Comparison of ENCODE assay signal across 22 cellular contexts in genomic region chr22:20043057-20043996, GRCh38. TPM values are rescaled to one million over a fixed set of nuclear protein-coding genes. Genes with fewer than 3 reads are reported as not detected.
DNase-seq lines count a peak whose midpoint lies in the region; ATAC-seq, FAIRE-seq and TF ChIP-seq lines count a peak whose summit lies in the region.
"Had no signal": no experiment of that assay in that cellular context is flagged by ENCODE, and none has a peak within 500 bp of the region (broad histone marks: within the 10 kb centered on the region; RNA-seq: fewer than 3 reads in every experiment).

No MANE protein-coding gene starts in this region.

- no peak overlapping the region for H2AFZ ChIP-seq in astrocyte (ENCODE audit: low read depth, low read length)
- H2AFZ ChIP-seq in osteoblast (ENCODE audit: low read length): no peak overlapping the region

- H4K20me1 ChIP-seq in astrocyte (ENCODE audit: insufficient read depth, low read length) (peaks cover 8% of the 10 kb centered on the region), osteoblast (ENCODE audit: insufficient read depth, low read length) (no peaks in the 10 kb centered on the region)

- ATAC-seq in CD4-positive, CD25-positive, alpha-beta regulatory T cell (ENCODE audit: low read depth in 2 of 2): no peak
- ATAC-seq in mucosa of descending colon (no peak), GM18511 (IDR thresholded peaks at IDR 0.05; ENCODE audit: unreplicated experiment) (no peak)
- ATAC-seq: HepG2 had no signal

- no peak for TF ChIP-seq CTCF in astrocyte (IDR thresholded peaks at IDR 0.05; ENCODE audit: insufficient read depth, low read depth, low read length)
- TF ChIP-seq CTCF in nephron progenitor cell (IDR thresholded peaks at IDR 0.05): no peak
- no peak for TF ChIP-seq CTCF in osteoblast (IDR thresholded peaks at IDR 0.05; ENCODE audit: extremely low read depth, low read depth, low read length)
- no peak for TF ChIP-seq CTCF in mucosa of descending colon (IDR thresholded peaks at IDR 0.05)

- no peak overlapping the region for H3K4me3 ChIP-seq in CD4-positive, CD25-positive, alpha-beta regulatory T cell (ENCODE audit: low read depth, low read length)
- H3K4me3 ChIP-seq in astrocyte (ENCODE audit: insufficient read depth, low read depth, low read length) (no peak overlapping the region), osteoblast (ENCODE audit: insufficient read depth, low read length) (no peak overlapping the region), mucosa of descending colon (no peak overlapping the region)
- H3K4me3 ChIP-seq: HAP-1 had no signal

- H3K4me1 ChIP-seq in CD4-positive, CD25-positive, alpha-beta regulatory T cell (ENCODE audit: control insufficient read depth, insufficient read depth, low read length, poor library complexity, severe bottlenecking): no peaks in the 10 kb centered on the region
- H3K4me1 ChIP-seq in astrocyte (ENCODE audit: insufficient read depth, low read length) (no peaks in the 10 kb centered on the region), osteoblast (ENCODE audit: insufficient read depth, low read length) (no peaks in the 10 kb centered on the region), mucosa of descending colon (ENCODE audit: low read depth) (no peaks in the 10 kb centered on the region)
- H3K4me1 ChIP-seq: HAP-1 had no signal

- no peaks in the 10 kb centered on the region for H3K9me3 ChIP-seq in CD4-positive, CD25-positive, alpha-beta regulatory T cell (ENCODE audit: control insufficient read depth in 2 of 2, low read length in 2 of 2)
- no peaks in the 10 kb centered on the region for H3K9me3 ChIP-seq in astrocyte (ENCODE audit: insufficient read depth, low read depth, low read length)
- no peaks in the 10 kb centered on the region for H3K9me3 ChIP-seq in osteoblast (ENCODE audit: low read depth, low read length)
- H3K9me3 ChIP-seq in mucosa of descending colon: no peaks in the 10 kb centered on the region
- H3K9me3 ChIP-seq: HAP-1 had no signal

- peaks cover 54% of the 10 kb centered on the region for H3K36me3 ChIP-seq in CD4-positive, CD25-positive, alpha-beta regulatory T cell (ENCODE audit: control insufficient read depth, insufficient read depth, low read length)
- H3K36me3 ChIP-seq in astrocyte (ENCODE audit: insufficient read depth, low read length) (peaks cover 3% of the 10 kb centered on the region), osteoblast (ENCODE audit: insufficient read depth, low read length) (peaks cover 38% of the 10 kb centered on the region), mucosa of descending colon (ENCODE audit: low read depth) (no peaks in the 10 kb centered on the region)

- DNase-seq in CD4-positive, CD25-positive, alpha-beta regulatory T cell: no peak
- DNase-seq in astrocyte (ENCODE audit: low read depth) (no peak), nephron progenitor cell (no peak), osteoblast (ENCODE audit: insufficient read length, low spot score, missing footprints) (peak; percentile 85), NCI-H526 (lab: John Stamatoyannopoulos, UW) (no peak), mucosa of descending colon (no peak), NCI-H1105 treated with DMSO at 0.1 percent for 48 hours (lab: John Stamatoyannopoulos, UW) (no peak)
- DNase-seq: ACHN; C1 segment of cervical spinal cord; CD4-positive, alpha-beta memory T cell; DMS153; DMS79 treated with DMSO at 0.1 percent for 48 hours; EL; GOT3 had no signal

- no peak for FAIRE-seq in astrocyte (lab: Jason Lieb, UNC)
- FAIRE-seq: G401.6, GM12891, GM19239, HepG2, HTR-8/SVneo had no signal

- peaks cover 0 to 5% (median under 1%) of the 10 kb centered on the region in 4 donors for H3K4me1 Mint-ChIP-seq in CD4-positive, CD25-positive, alpha-beta regulatory T cell
- H3K4me1 Mint-ChIP-seq in astrocyte (ENCODE audit: low read depth, unreplicated experiment) (no peaks in the 10 kb centered on the region), nephron progenitor cell (no peaks in the 10 kb centered on the region)

- peaks cover 24% of the 10 kb centered on the region for H3K36me3 Mint-ChIP-seq in CD4-positive, CD25-positive, alpha-beta regulatory T cell
- H3K36me3 Mint-ChIP-seq in astrocyte (ENCODE audit: low read depth, unreplicated experiment): peaks cover 34% of the 10 kb centered on the region
- peaks cover 14% of the 10 kb centered on the region for H3K36me3 Mint-ChIP-seq in nephron progenitor cell (ENCODE audit: low read depth)

- H3K27ac ChIP-seq in CD4-positive, CD25-positive, alpha-beta regulatory T cell (ENCODE audit: insufficient read depth, low read length, poor library complexity, severe bottlenecking): no peak overlapping the region
- H3K27ac ChIP-seq in astrocyte (ENCODE audit: low read depth, low read length) (no peak overlapping the region), osteoblast (ENCODE audit: low read depth, low read length) (no peak overlapping the region)

- H3K9me3 Mint-ChIP-seq in CD4-positive, CD25-positive, alpha-beta regulatory T cell: peaks cover 0 to 4% (median 0%) of the 10 kb centered on the region in 7 donors
- no peaks in the 10 kb centered on the region for H3K9me3 Mint-ChIP-seq in astrocyte (ENCODE audit: unreplicated experiment)
- H3K9me3 Mint-ChIP-seq in nephron progenitor cell: peaks cover 8% of the 10 kb centered on the region

- peak overlapping the region in 2 of 3 donors; percentile 18 to 89 for H3K27ac Mint-ChIP-seq in CD4-positive, CD25-positive, alpha-beta regulatory T cell
- H3K27ac Mint-ChIP-seq in astrocyte (ENCODE audit: unreplicated experiment) (peak overlapping the region; percentile 30), nephron progenitor cell (peak overlapping the region; percentile 90)

- intact Hi-C loops in mucosa of descending colon (cut with DNase I, micrococcal nuclease): no loop called here

- no peak overlapping the region for H3K9ac ChIP-seq in astrocyte (ENCODE audit: low read length)

- H3K79me2 ChIP-seq in astrocyte (ENCODE audit: insufficient read depth, low read length) (no peaks in the 10 kb centered on the region), osteoblast (ENCODE audit: insufficient read depth, low read length) (no peaks in the 10 kb centered on the region)

- H3K27me3 Mint-ChIP-seq in CD4-positive, CD25-positive, alpha-beta regulatory T cell: no peaks in the 10 kb centered on the region
- no peaks in the 10 kb centered on the region for H3K27me3 Mint-ChIP-seq in astrocyte (ENCODE audit: low read depth, unreplicated experiment)
- H3K27me3 Mint-ChIP-seq in nephron progenitor cell (ENCODE audit: low read depth, poor library complexity): peaks cover 9% of the 10 kb centered on the region
- H3K27me3 Mint-ChIP-seq: B cell; CD4-positive, alpha-beta memory T cell had no signal

- no peak overlapping the region for H3K4me3 Mint-ChIP-seq in CD4-positive, CD25-positive, alpha-beta regulatory T cell
- H3K4me3 Mint-ChIP-seq in astrocyte (ENCODE audit: unreplicated experiment): no peak overlapping the region
- no peak overlapping the region for H3K4me3 Mint-ChIP-seq in nephron progenitor cell
- H3K4me3 Mint-ChIP-seq: B cell; CD4-positive, alpha-beta memory T cell had no signal

- H3K4me2 ChIP-seq in astrocyte (ENCODE audit: low read length) (no peak overlapping the region), osteoblast (ENCODE audit: insufficient read depth, low read length) (no peak overlapping the region)

- no peaks in the 10 kb centered on the region for H3K27me3 ChIP-seq in CD4-positive, CD25-positive, alpha-beta regulatory T cell (ENCODE audit: control insufficient read depth, insufficient read depth, low read length)
- H3K27me3 ChIP-seq in astrocyte (ENCODE audit: insufficient read depth, low read length) (no peaks in the 10 kb centered on the region), osteoblast (ENCODE audit: insufficient read depth, low read length) (no peaks in the 10 kb centered on the region)

RNA-seq across cellular contexts. Expression of gene TANGO2, which starts 22.4 kb away (rescaled TPM):
- 43.0 TPM for total RNA-seq in CD4-positive, CD25-positive, alpha-beta regulatory T cell
- polyA plus RNA-seq in CD4-positive, CD25-positive, alpha-beta regulatory T cell: 10 to 100 TPM; 39.5 to 48.4 (median 45.0) TPM
- total RNA-seq in astrocyte (28.0 TPM in 2 replicates), osteoblast (41.8 and 43.8 TPM in 2 replicates), mucosa of descending colon (10 to 100 TPM; 17.5 to 29.7 (median 27.6) TPM)

RNA-seq across cellular contexts. Expression of gene ARVCF, which starts 26.7 kb away (rescaled TPM):
- 2.7 TPM for total RNA-seq in CD4-positive, CD25-positive, alpha-beta regulatory T cell
- polyA plus RNA-seq in CD4-positive, CD25-positive, alpha-beta regulatory T cell: under 1 TPM in 3 of 4 donors, not detected in 1; 0.39 to 0.52 (median 0.41) TPM
- 11.0 and 17.9 TPM in 2 replicates for total RNA-seq in astrocyte
- total RNA-seq in osteoblast: 19.7 and 27.1 TPM in 2 replicates
- 10 to 100 TPM; 11.2 to 15.3 (median 15.1) TPM for total RNA-seq in mucosa of descending colon

RNA-seq across cellular contexts. Expression of gene DGCR8, which starts 36.7 kb away (rescaled TPM):
- total RNA-seq in CD4-positive, CD25-positive, alpha-beta regulatory T cell: 41.1 TPM
- polyA plus RNA-seq in CD4-positive, CD25-positive, alpha-beta regulatory T cell: 1 to 10 TPM; 2.7 to 6.6 (median 4.5) TPM
- total RNA-seq in astrocyte (28.1 and 29.0 TPM in 2 replicates), osteoblast (25.9 and 44.2 TPM in 2 replicates), mucosa of descending colon (10 to 100 TPM; 39.0 to 48.8 (median 48.4) TPM)

Comparison
In these comparisons a context has a peak if more than half of its experiments do, and no peak if none do; other contexts are left out.
1. H3K27ac Mint-ChIP-seq: peak in every context shown above with its lines; median percentile 90 in nephron progenitor cell; 54 in CD4-positive, CD25-positive, alpha-beta regulatory T cell; 30 in astrocyte.